ENCODE assay signal across 13 cellular contexts in the genomic region with DNA sequence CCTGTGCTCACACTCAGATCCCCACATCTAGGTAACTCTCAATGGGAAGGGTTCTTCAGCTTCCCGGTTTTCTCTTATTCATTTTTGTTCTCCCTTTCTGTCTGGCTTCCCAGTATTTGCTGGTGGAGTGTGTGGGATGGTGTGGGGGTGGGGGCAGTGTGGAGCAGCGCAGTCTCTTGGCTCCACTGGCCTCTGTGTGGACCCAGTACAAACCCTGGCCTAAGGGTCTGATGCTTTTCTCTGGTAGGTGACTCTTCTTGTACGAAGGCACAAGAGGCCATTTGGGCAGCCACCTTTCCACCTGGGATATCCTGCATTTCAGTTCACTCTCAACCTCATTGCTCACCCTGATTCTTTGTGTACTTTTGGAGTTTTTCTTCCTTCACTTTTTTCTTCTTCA.
A peak's percentile ranks its signal among the peaks of the same experiment; 100 is the strongest.
DNase-seq lines count a peak whose midpoint lies in the region; ATAC-seq and TF ChIP-seq lines count a peak whose summit lies in the region.
"Had no signal": no experiment of that assay in that cellular context is flagged by ENCODE, and none has a peak within 500 bp of the region (broad histone marks: within the 10 kb centered on the region; RNA-seq: fewer than 3 reads in every experiment).

No MANE protein-coding gene starts in this region.

- DNase-seq in activated CD4-positive, alpha-beta T cell treated with anti-CD3 and anti-CD28 coated beads, Interleukin-2, amount 10 ng/mL, durations not matched to agents 24 days and 14 days, result peak; percentile 34
- no peak for DNase-seq in activated CD4-positive, alpha-beta T cell treated with anti-CD3 and anti-CD28 coated beads, Interleukin-2, amount 50 U/mL, for 4 hours
- DNase-seq in activated naive CD8-positive, alpha-beta T cell treated with anti-CD3 and anti-CD28 coated beads for 36 hours, result no peak
- no peak for DNase-seq in nephron progenitor cell
- DNase-seq in NCI-H1417 treated with DMSO at 0.1 percent for 48 hours (lab: John Stamatoyannopoulos, UW), result no peak
- no peak for DNase-seq in GM19238 (ENCODE audit: insufficient read length, low spot score)
- DNase-seq: HCEC 1CT, left cardiac atrium, NCI-H2081, NCI-H774 had no signal

- peaks cover 4% of the 10 kb centered on the region for H3K36me3 Mint-ChIP-seq in activated CD4-positive, alpha-beta T cell treated with anti-CD3 and anti-CD28 coated beads, Interleukin-2, amount 10 ng/mL, durations not matched to agents 24 days and 14 days (ENCODE audit: low read depth)
- H3K36me3 Mint-ChIP-seq in IgD-negative memory B cell (no peaks in the 10 kb centered on the region), nephron progenitor cell (ENCODE audit: low read depth) (peaks cover 24% of the 10 kb centered on the region)
- peaks cover 19% of the 10 kb centered on the region for H3K36me3 Mint-ChIP-seq in activated naive CD8-positive, alpha-beta T cell treated with anti-CD3 and anti-CD28 coated beads for 36 hours

- H3K4me3 Mint-ChIP-seq in activated CD4-positive, alpha-beta T cell treated with anti-CD3 and anti-CD28 coated beads, Interleukin-2, amount 10 ng/mL, durations not matched to agents 24 days and 14 days, result peak overlapping the region; percentile 84
- H3K4me3 Mint-ChIP-seq in IgD-negative memory B cell (peak overlapping the region in 1 of 4 donors; percentile 14), nephron progenitor cell (no peak overlapping the region)
- peak overlapping the region; percentile 48 for H3K4me3 Mint-ChIP-seq in activated naive CD8-positive, alpha-beta T cell treated with anti-CD3 and anti-CD28 coated beads for 36 hours

- H3K4me1 Mint-ChIP-seq in activated CD4-positive, alpha-beta T cell treated with anti-CD3 and anti-CD28 coated beads, Interleukin-2, amount 10 ng/mL, durations not matched to agents 24 days and 14 days, result peaks cover 44% of the 10 kb centered on the region
- H3K4me1 Mint-ChIP-seq in IgD-negative memory B cell (peaks cover 17 to 29% (median 22%) of the 10 kb centered on the region in 3 donors), nephron progenitor cell (peaks cover 43% of the 10 kb centered on the region)
- H3K4me1 Mint-ChIP-seq in activated naive CD8-positive, alpha-beta T cell treated with anti-CD3 and anti-CD28 coated beads for 36 hours, result peaks cover 49% of the 10 kb centered on the region

- intact Hi-C loops in activated CD4-positive, alpha-beta T cell treated with anti-CD3 and anti-CD28 coated beads, Interleukin-2, amount 10 ng/mL, durations not matched to agents 24 days and 14 days (cut with micrococcal nuclease), result loop anchor here (5.0 kb wide), 1 partner anchor 652 kb away; no protein-coding TSS in a partner anchor

- peak overlapping the region; percentile 93 for H3K27ac Mint-ChIP-seq in activated CD4-positive, alpha-beta T cell treated with anti-CD3 and anti-CD28 coated beads, Interleukin-2, amount 10 ng/mL, durations not matched to agents 24 days and 14 days
- H3K27ac Mint-ChIP-seq in IgD-negative memory B cell (peak overlapping the region; percentile 57 to 94 (median 92)), nephron progenitor cell (peak overlapping the region; percentile 13)
- peak overlapping the region; percentile 96 for H3K27ac Mint-ChIP-seq in activated naive CD8-positive, alpha-beta T cell treated with anti-CD3 and anti-CD28 coated beads for 36 hours

- ATAC-seq in HG03439 (IDR thresholded peaks at IDR 0.05; ENCODE audit: unreplicated experiment), result no peak
- ATAC-seq: A549 had no signal

- H3K27me3 Mint-ChIP-seq in activated CD4-positive, alpha-beta T cell treated with anti-CD3 and anti-CD28 coated beads, Interleukin-2, amount 10 ng/mL, durations not matched to agents 24 days and 14 days, result no peaks in the 10 kb centered on the region
- H3K27me3 Mint-ChIP-seq in IgD-negative memory B cell (no peaks in the 10 kb centered on the region), nephron progenitor cell (ENCODE audit: low read depth, poor library complexity) (no peaks in the 10 kb centered on the region)
- no peaks in the 10 kb centered on the region for H3K27me3 Mint-ChIP-seq in activated naive CD8-positive, alpha-beta T cell treated with anti-CD3 and anti-CD28 coated beads for 36 hours

- no peak for TF ChIP-seq CTCF in nephron progenitor cell (IDR thresholded peaks at IDR 0.05)

- no peaks in the 10 kb centered on the region for H3K9me3 Mint-ChIP-seq in activated CD4-positive, alpha-beta T cell treated with anti-CD3 and anti-CD28 coated beads, Interleukin-2, amount 10 ng/mL, durations not matched to agents 24 days and 14 days
- H3K9me3 Mint-ChIP-seq in IgD-negative memory B cell, result no peaks in the 10 kb centered on the region
- H3K9me3 Mint-ChIP-seq in activated naive CD8-positive, alpha-beta T cell treated with anti-CD3 and anti-CD28 coated beads for 36 hours, result no peaks in the 10 kb centered on the region
- H3K9me3 Mint-ChIP-seq in nephron progenitor cell, result peaks cover 51% of the 10 kb centered on the region

Comparison
In these comparisons a context has a peak if more than half of its experiments do, and no peak if none do; other contexts are left out.
1. H3K27ac Mint-ChIP-seq: peak in every context shown above with its lines; median percentile 96 in activated naive CD8-positive, alpha-beta T cell treated with anti-CD3 and anti-CD28 coated beads for 36 hours; 93 in activated CD4-positive, alpha-beta T cell treated with anti-CD3 and anti-CD28 coated beads, Interleukin-2, amount 10 ng/mL, durations not matched to agents 24 days and 14 days; 92 in IgD-negative memory B cell; 13 in nephron progenitor cell.